34 cellular contexts compared by ENCODE assay signal in genomic region chr7:128718967-128719642, GRCh38. TPM values are rescaled to one million over a fixed set of nuclear protein-coding genes. Genes with fewer than 3 reads are reported as not detected.
"Had no signal": no experiment of that assay in that cellular context is flagged by ENCODE, and none has a peak within 500 bp of the region (broad histone marks: within the 10 kb centered on the region; RNA-seq: fewer than 3 reads in every experiment).

No MANE protein-coding gene starts in this region.

- ATAC-seq: effector memory CD8-positive, alpha-beta T cell; heart right ventricle; left ventricle myocardium superior; lower lobe of right lung; naive thymus-derived CD4-positive, alpha-beta T cell; sciatic nerve had no signal

- H3K4me3 ChIP-seq: colonic mucosa, esophagus squamous epithelium, heart right ventricle, lower lobe of right lung, neural progenitor cell, prostate gland, right atrium auricular region, smooth muscle cell, thoracic aorta, tibial nerve, upper lobe of left lung had no signal

- H3K9me3 Mint-ChIP-seq: effector memory CD8-positive, alpha-beta T cell; nephron; neural progenitor cell had no signal

- H3K4me3 Mint-ChIP-seq: effector memory CD8-positive, alpha-beta T cell; naive thymus-derived CD4-positive, alpha-beta T cell; nephron; neural progenitor cell had no signal

- H3K27me3 ChIP-seq: colonic mucosa, neural progenitor cell, right atrium auricular region, tibial nerve, upper lobe of left lung had no signal

- H3K27ac Mint-ChIP-seq: effector memory CD8-positive, alpha-beta T cell; naive thymus-derived CD4-positive, alpha-beta T cell; nephron; neural progenitor cell had no signal

- H3K27ac ChIP-seq: colonic mucosa, esophagus squamous epithelium, heart right ventricle, lower lobe of right lung, neural progenitor cell, prostate gland, right atrium auricular region, thoracic aorta, tibial nerve, upper lobe of left lung had no signal

- FAIRE-seq: endometrium, islet of Langerhans, urothelium cell line had no signal

- H3K4me2 ChIP-seq: neural progenitor cell, smooth muscle cell had no signal

- H3K4me1 ChIP-seq: colonic mucosa, esophagus squamous epithelium, lower lobe of right lung, prostate gland, right atrium auricular region, tibial nerve had no signal

- H3K36me3 ChIP-seq: colonic mucosa, esophagus squamous epithelium, heart right ventricle, lower lobe of right lung, neural progenitor cell, prostate gland, right atrium auricular region, thoracic aorta, tibial nerve, upper lobe of left lung had no signal

- H3K9ac ChIP-seq: neural progenitor cell had no signal

- H3K4me1 Mint-ChIP-seq: naive thymus-derived CD4-positive, alpha-beta T cell; nephron had no signal

- DNase-seq: colonic mucosa; dermis blood vessel endothelial cell; effector memory CD8-positive, alpha-beta T cell; erythroblast; esophagus squamous epithelium; foreskin melanocyte; glutamatergic neuron; heart right ventricle; hippocampal formation; kidney glomerular epithelial cell; left ventricle myocardium superior; lower lobe of right lung; naive thymus-derived CD4-positive, alpha-beta T cell; nucleus accumbens; stimulated activated CD4-positive, alpha-beta T cell treated with anti-CD3 and anti-CD28 coated beads, Interleukin-12 subunit alpha, Interleukin-12 subunit beta, amount 100 ng/mL, for 4 hours; stimulated activated CD4-positive, alpha-beta T cell treated with anti-CD3 and anti-CD28 coated beads, Interleukin-1b, Interleukin-23, amount 100 ng/mL, for 48 hours; stimulated activated CD4-positive, alpha-beta T cell treated with anti-CD3 and anti-CD28 coated beads, Interleukin-4, amount 100 ng/mL, for 1 hour; stimulated activated CD8-positive, alpha-beta memory T cell treated with anti-CD3 and anti-CD28 coated beads, Interleukin-4, amount 100 ng/mL, for 48 hours; stimulated activated naive CD4-positive, alpha-beta T cell; upper lobe of left lung had no signal

- H3K36me3 Mint-ChIP-seq: naive thymus-derived CD4-positive, alpha-beta T cell; neural progenitor cell had no signal

RNA-seq across cellular contexts. Expression of gene GARIN1A, which starts 47.0 kb away (rescaled TPM):
- polyA plus RNA-seq: naive thymus-derived CD4-positive, alpha-beta T cell had no signal

RNA-seq across cellular contexts. Expression of gene OPN1SW, which starts 56.5 kb away (rescaled TPM):
- total RNA-seq: chondrocyte; colonic mucosa; dermis blood vessel endothelial cell; esophagus squamous epithelium; heart right ventricle; left ventricle myocardium superior; lower lobe of right lung; mucosa of gallbladder; naive thymus-derived CD4-positive, alpha-beta T cell; osteocyte; prostate gland; right atrium auricular region; sciatic nerve; smooth muscle cell; thoracic aorta; tibial nerve; upper lobe of left lung had no signal
- polyA plus RNA-seq: heart right ventricle; naive thymus-derived CD4-positive, alpha-beta T cell had no signal
